9 cellular contexts compared by ENCODE assay signal in genomic region chr20:24164360-24164759, GRCh38.
DNase-seq lines count a peak whose midpoint lies in the region; ATAC-seq and TF ChIP-seq lines count a peak whose summit lies in the region.
"Had no signal": no experiment of that assay in that cellular context is flagged by ENCODE, and none has a peak within 500 bp of the region (broad histone marks: within the 10 kb centered on the region; RNA-seq: fewer than 3 reads in every experiment).

No MANE protein-coding gene starts in this region.

- TF ChIP-seq CTCF in BE2C (IDR thresholded peaks at IDR 0.05; ENCODE audit: low read depth, low read length) (peak; percentile 62), HFF-Myc (IDR thresholded peaks at IDR 0.05; ENCODE audit: low read depth, low read length, missing control alignments) (peak; percentile 33)

- H3K4me3 ChIP-seq in BE2C (ENCODE audit: low read depth, low read length) (no peak overlapping the region), HFF-Myc (replicated peaks; ENCODE audit: low read depth, low read length) (no peak overlapping the region)
- H3K4me3 ChIP-seq: stomach had no signal

- no peaks in the 10 kb centered on the region for H3K27me3 ChIP-seq in BE2C
- H3K27me3 ChIP-seq: stomach had no signal

- no peaks in the 10 kb centered on the region for H3K4me1 ChIP-seq in BE2C

- DNase-seq in BE2C (peak; percentile 33), HFF-Myc (ENCODE audit: extremely low read depth, low read depth) (no peak), islet precursor cell (peak; percentile 72), NCI-H69 (lab: John Stamatoyannopoulos, UW) (no peak), GF-D8 (lab: John Stamatoyannopoulos, UW) (no peak)
- peak; percentile 25 for DNase-seq in activated CD4-positive, alpha-beta T cell treated with anti-CD3 and anti-CD28 coated beads, Interleukin-2, amount 50 U/mL, for 1 hour
- no peak for DNase-seq in effector CD8-positive, alpha-beta T cell (lab: John Stamatoyannopoulos, UW)
- DNase-seq: stomach had no signal

- no peaks in the 10 kb centered on the region for H3K9me3 ChIP-seq in BE2C
- H3K9me3 ChIP-seq: stomach had no signal

- no peak for ATAC-seq in GM21786 (IDR thresholded peaks at IDR 0.05; ENCODE audit: unreplicated experiment)

- H3K36me3 ChIP-seq in BE2C, result no peaks in the 10 kb centered on the region
- H3K36me3 ChIP-seq: stomach had no signal

Comparison
In these comparisons a context has a peak if more than half of its experiments do, and no peak if none do; other contexts are left out.
1. DNase-seq: peak in BE2C (single experiment), activated CD4-positive, alpha-beta T cell treated with anti-CD3 and anti-CD28 coated beads, Interleukin-2, amount 50 U/mL, for 1 hour (single experiment) and islet precursor cell (single experiment); none in HFF-Myc (single experiment), NCI-H69 (single experiment), GF-D8 (single experiment) and effector CD8-positive, alpha-beta T cell (single experiment).